In the genomic region with DNA sequence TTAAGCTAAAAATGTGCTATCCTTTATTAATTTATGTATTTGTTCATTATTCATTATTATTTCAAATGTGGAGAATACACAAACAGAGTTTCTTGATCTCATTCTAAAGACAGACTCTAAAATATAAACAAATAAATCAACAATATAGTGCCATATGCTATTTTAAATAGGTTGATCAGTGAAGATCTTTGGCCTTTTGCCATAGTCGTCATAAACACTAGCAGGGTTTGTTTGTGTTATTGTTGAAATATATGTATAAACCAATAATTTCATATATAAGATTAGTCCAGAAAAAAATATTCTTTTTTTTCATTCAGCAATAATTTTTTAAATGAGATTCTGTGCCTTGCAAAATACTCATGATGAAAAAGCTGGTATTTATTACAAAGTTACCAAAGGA, we compare ENCODE assay signal across 27 cellular contexts.
"Had no signal": no experiment of that assay in that cellular context is flagged by ENCODE, and none has a peak within 500 bp of the region (broad histone marks: within the 10 kb centered on the region; RNA-seq: fewer than 3 reads in every experiment).

No MANE protein-coding gene starts in this region.

- H3K27ac ChIP-seq: colonic mucosa, coronary artery, dorsolateral prefrontal cortex, epithelial cell of prostate, esophagus muscularis mucosa, esophagus squamous epithelium, foreskin keratinocyte, gastrocnemius medialis, gastroesophageal sphincter, heart left ventricle, heart right ventricle had no signal

- H3K9me3 ChIP-seq: colonic mucosa, esophagus muscularis mucosa, esophagus squamous epithelium, gastrocnemius medialis, gastroesophageal sphincter had no signal

- DNase-seq: colonic mucosa; cortex of kidney; dermis blood vessel endothelial cell; dorsolateral prefrontal cortex; effector CD4-positive, alpha-beta T cell; effector CD8-positive, alpha-beta T cell; effector memory CD4-positive, alpha-beta T cell; effector memory CD8-positive, alpha-beta T cell; endodermal cell; erythroblast; esophagus squamous epithelium; foreskin fibroblast; foreskin keratinocyte; gastrocnemius medialis; glutamatergic neuron; head of caudate nucleus; heart left ventricle; heart right ventricle had no signal

- H3K4me1 ChIP-seq: colonic mucosa, esophagus muscularis mucosa, esophagus squamous epithelium, foreskin keratinocyte, gastrocnemius medialis, gastroesophageal sphincter, heart left ventricle, heart right ventricle had no signal

- H3K4me3 ChIP-seq: colonic mucosa, coronary artery, dorsolateral prefrontal cortex, esophagus muscularis mucosa, esophagus squamous epithelium, gastrocnemius medialis, gastroesophageal sphincter, heart left ventricle, heart right ventricle had no signal

- ATAC-seq: effector memory CD8-positive, alpha-beta T cell; esophagus mucosa; foreskin keratinocyte; gastrocnemius medialis; gastroesophageal sphincter; heart left ventricle; heart right ventricle had no signal

- H3K36me3 ChIP-seq: colonic mucosa, esophagus muscularis mucosa, esophagus squamous epithelium, gastrocnemius medialis, gastroesophageal sphincter, heart left ventricle, heart right ventricle had no signal

- FAIRE-seq: colon, endometrium, endothelial cell of umbilical vein, frontal cortex had no signal

- H3K27me3 ChIP-seq: colonic mucosa, dorsolateral prefrontal cortex, esophagus muscularis mucosa, esophagus squamous epithelium, foreskin keratinocyte, gastrocnemius medialis, gastroesophageal sphincter, heart left ventricle, heart right ventricle had no signal
